Comparison of ENCODE assay signal across 17 cellular contexts in genomic region chr11:18726040-18726439, GRCh38. TPM values are rescaled to one million over a fixed set of nuclear protein-coding genes. Genes with fewer than 3 reads are reported as not detected.
DNase-seq lines count a peak whose midpoint lies in the region; ATAC-seq and TF ChIP-seq lines count a peak whose summit lies in the region.
"Had no signal": no experiment of that assay in that cellular context is flagged by ENCODE, and none has a peak within 500 bp of the region (broad histone marks: within the 10 kb centered on the region; RNA-seq: fewer than 3 reads in every experiment).

IGSF22 (minus strand) TSS chr11:18726188; CDS start chr11:18724236, 1,952 bp downstream.

- H3K36me3 Mint-ChIP-seq in activated T-helper 17 cell treated with anti-CD3 and anti-CD28 coated beads, Interleukin-2, amount 50 U/mL, for 72 hours (ENCODE audit: low read depth) = no peaks in the 10 kb centered on the region
- no peaks in the 10 kb centered on the region for H3K36me3 Mint-ChIP-seq in stimulated activated effector memory CD8-positive, alpha-beta T cell treated with anti-CD3 and anti-CD28 coated beads, Interleukin-12 subunit alpha, Interleukin-12 subunit beta, amount 100 ng/mL, for 72 hours

- no peaks in the 10 kb centered on the region for H3K9me3 Mint-ChIP-seq in activated T-helper 17 cell treated with anti-CD3 and anti-CD28 coated beads, Interleukin-2, amount 50 U/mL, for 72 hours
- H3K9me3 Mint-ChIP-seq in stimulated activated effector memory CD8-positive, alpha-beta T cell treated with anti-CD3 and anti-CD28 coated beads, Interleukin-12 subunit alpha, Interleukin-12 subunit beta, amount 100 ng/mL, for 72 hours = no peaks in the 10 kb centered on the region
- H3K9me3 Mint-ChIP-seq: CD8-positive, alpha-beta memory T cell had no signal

- ATAC-seq in activated T-helper 17 cell treated with anti-CD3 and anti-CD28 coated beads, Interleukin-2, amount 50 U/mL, for 72 hours (replicated peaks) = no peak
- no peak for ATAC-seq in stimulated activated effector memory CD8-positive, alpha-beta T cell treated with anti-CD3 and anti-CD28 coated beads, Interleukin-12 subunit alpha, Interleukin-12 subunit beta, amount 100 ng/mL, for 72 hours
- ATAC-seq in GM19467 (IDR thresholded peaks at IDR 0.05; ENCODE audit: unreplicated experiment) = no peak
- ATAC-seq: Panc1 had no signal

- TF ChIP-seq CTCF in GM10266 (IDR thresholded peaks at IDR 0.05; ENCODE audit: control insufficient read depth, insufficient read depth, low read depth, missing control alignments) = no peak

- no peaks in the 10 kb centered on the region for H3K27me3 Mint-ChIP-seq in activated T-helper 17 cell treated with anti-CD3 and anti-CD28 coated beads, Interleukin-2, amount 50 U/mL, for 72 hours

- H3K27ac Mint-ChIP-seq in activated T-helper 17 cell treated with anti-CD3 and anti-CD28 coated beads, Interleukin-2, amount 50 U/mL, for 72 hours = peak within 1 kb of the TSS; percentile 34
- peak within 1 kb of the TSS; percentile 40 for H3K27ac Mint-ChIP-seq in stimulated activated effector memory CD8-positive, alpha-beta T cell treated with anti-CD3 and anti-CD28 coated beads, Interleukin-12 subunit alpha, Interleukin-12 subunit beta, amount 100 ng/mL, for 72 hours

- H3K4me3 Mint-ChIP-seq in activated T-helper 17 cell treated with anti-CD3 and anti-CD28 coated beads, Interleukin-2, amount 50 U/mL, for 72 hours = no peak within 1 kb of the TSS
- no peak within 1 kb of the TSS for H3K4me3 Mint-ChIP-seq in stimulated activated effector memory CD8-positive, alpha-beta T cell treated with anti-CD3 and anti-CD28 coated beads, Interleukin-12 subunit alpha, Interleukin-12 subunit beta, amount 100 ng/mL, for 72 hours
- H3K4me3 Mint-ChIP-seq: CD8-positive, alpha-beta memory T cell had no signal

- peaks cover 13% of the 10 kb centered on the region for H3K4me1 Mint-ChIP-seq in activated T-helper 17 cell treated with anti-CD3 and anti-CD28 coated beads, Interleukin-2, amount 50 U/mL, for 72 hours
- peaks cover 18% of the 10 kb centered on the region for H3K4me1 Mint-ChIP-seq in stimulated activated effector memory CD8-positive, alpha-beta T cell treated with anti-CD3 and anti-CD28 coated beads, Interleukin-12 subunit alpha, Interleukin-12 subunit beta, amount 100 ng/mL, for 72 hours

- DNase-seq in NCI-H2227 (lab: John Stamatoyannopoulos, UW; ENCODE audit: unreplicated experiment) (peak; percentile 16), NCI-H2227 treated with DMSO at 0.1 percent for 48 hours (lab: John Stamatoyannopoulos, UW) (no peak), islet precursor cell (peak; percentile 69), KG1 (lab: John Stamatoyannopoulos, UW) (no peak), GM10266 (ENCODE audit: extremely low spot score) (no peak)
- DNase-seq in stimulated activated effector memory CD8-positive, alpha-beta T cell treated with anti-CD3 and anti-CD28 coated beads, Interleukin-12 subunit alpha, Interleukin-12 subunit beta, amount 100 ng/mL, for 72 hours (ENCODE audit: low spot score in 2 of 2) = no peak
- DNase-seq: 8988T; CD8-positive, alpha-beta memory T cell; IMR-90; Kasumi-1; NCI-H187 treated with DMSO at 0.1 percent for 48 hours; NCI-H446 treated with DMSO at 0.1 percent for 48 hours; NCI-H774 had no signal

RNA-seq across cellular contexts. Expression of gene IGSF22, which starts in this region (rescaled TPM):
- 1 to 10 TPM in 1 of 2 donors, not detected in 1; 1.4 TPM for total RNA-seq in activated T-helper 17 cell treated with anti-CD3 and anti-CD28 coated beads, Interleukin-2, amount 50 U/mL, for 72 hours
- total RNA-seq: Daoy, IMR-90 had no signal

Comparison
In these comparisons a context has a peak if more than half of its experiments do, and no peak if none do; other contexts are left out.
1. DNase-seq: peak in NCI-H2227 (single experiment) and islet precursor cell (single experiment); none in NCI-H2227 treated with DMSO at 0.1 percent for 48 hours (single experiment), stimulated activated effector memory CD8-positive, alpha-beta T cell treated with anti-CD3 and anti-CD28 coated beads, Interleukin-12 subunit alpha, Interleukin-12 subunit beta, amount 100 ng/mL, for 72 hours (0 of 2), KG1 (single experiment) and GM10266 (single experiment).